19 cellular contexts compared by ENCODE assay signal in the genomic region with DNA sequence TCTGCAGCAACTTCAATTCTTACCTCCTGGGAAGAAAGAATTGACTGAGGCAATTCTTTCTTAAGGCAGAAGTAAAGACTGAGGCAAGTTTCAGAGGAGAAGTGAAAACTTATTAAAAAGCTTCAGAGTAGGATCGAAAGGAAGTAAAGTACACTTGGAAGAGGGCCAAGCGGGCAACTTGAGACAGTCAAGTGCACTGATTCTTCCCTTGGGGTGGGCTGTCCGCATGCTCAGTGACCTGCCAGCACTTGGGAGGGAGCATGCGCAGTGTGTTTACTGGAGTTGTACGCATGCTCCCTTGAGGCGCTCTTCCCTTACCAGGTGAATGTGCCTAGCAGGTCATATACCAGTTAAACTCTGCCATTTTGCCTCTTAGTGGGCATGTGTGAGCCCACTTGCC. TPM values are rescaled to one million over a fixed set of nuclear protein-coding genes. Genes with fewer than 3 reads are reported as not detected.
DNase-seq lines count a peak whose midpoint lies in the region; ATAC-seq and TF ChIP-seq lines count a peak whose summit lies in the region.
"Had no signal": no experiment of that assay in that cellular context is flagged by ENCODE, and none has a peak within 500 bp of the region (broad histone marks: within the 10 kb centered on the region; RNA-seq: fewer than 3 reads in every experiment).

No MANE protein-coding gene starts in this region.

- peaks cover 19% of the 10 kb centered on the region for H3K27me3 ChIP-seq in OCI-LY3 (ENCODE audit: low read depth, low read length)
- H3K27me3 ChIP-seq in lung (ENCODE audit: control insufficient read depth, insufficient read depth), result no peaks in the 10 kb centered on the region
- H3K27me3 ChIP-seq in gastrocnemius medialis, result peaks cover 6 to 16% (median 10%) of the 10 kb centered on the region in 3 donors
- no peaks in the 10 kb centered on the region for H3K27me3 ChIP-seq in colonic mucosa
- H3K27me3 ChIP-seq: right atrium auricular region had no signal

- no peak for TF ChIP-seq CTCF in OCI-LY3 (IDR thresholded peaks at IDR 0.05; ENCODE audit: low read depth, low read length)
- no peak for TF ChIP-seq CTCF in lung (IDR thresholded peaks at IDR 0.05; ENCODE audit: control extremely low read depth, extremely low read depth)
- no peak for TF ChIP-seq CTCF in gastrocnemius medialis (IDR thresholded peaks at IDR 0.05 in 4 of 5, conservative IDR thresholded peaks at IDR 0.05 in 1 of 5)
- no peak for TF ChIP-seq CTCF in colonic mucosa (IDR thresholded peaks at IDR 0.05)

- ATAC-seq in lung (ENCODE audit: insufficient read depth, low FRiP score), result peak; percentile 19
- ATAC-seq in GM21526 (IDR thresholded peaks at IDR 0.05; ENCODE audit: low FRiP score, unreplicated experiment), result no peak
- ATAC-seq in gastrocnemius medialis, result no peak
- ATAC-seq: activated T-cell treated with anti-CD3 and anti-CD28 coated beads, Interleukin-2, amount 50 U/mL, for 4 hours; HCT116; natural killer cell treated with Interleukin-12 subunit alpha and Interleukin-12 subunit beta and Interleukin-15 and Interleukin-18, amount 100 ng/mL, for 72 hours; stimulated activated effector memory CD8-positive, alpha-beta T cell treated with anti-CD3 and anti-CD28 coated beads, Interleukin-12 subunit alpha, Interleukin-12 subunit beta, amount 100 ng/mL, for 72 hours; T-helper 17 cell had no signal

- H3K27ac ChIP-seq in OCI-LY3 (ENCODE audit: low read length) (no peak overlapping the region), lung (ENCODE audit: low read depth in 1 of 2, low read length in 1 of 2) (no peak overlapping the region), gastrocnemius medialis (no peak overlapping the region), colonic mucosa (no peak overlapping the region)
- H3K27ac ChIP-seq: adrenal gland, right atrium auricular region had no signal

- H3K79me2 ChIP-seq in OCI-LY3 (ENCODE audit: low read length), result no peaks in the 10 kb centered on the region

- no peaks in the 10 kb centered on the region for H3K9me3 ChIP-seq in OCI-LY3 (ENCODE audit: insufficient read depth, low read length)
- H3K9me3 ChIP-seq in lung (ENCODE audit: control insufficient read depth in 2 of 2, insufficient read depth in 1 of 2, low read length in 1 of 2), result peaks cover 0 to 4% of the 10 kb centered on the region in 2 donors
- H3K9me3 ChIP-seq in gastrocnemius medialis, result no peaks in the 10 kb centered on the region
- no peaks in the 10 kb centered on the region for H3K9me3 ChIP-seq in colonic mucosa
- H3K9me3 ChIP-seq: adrenal gland had no signal

- intact Hi-C loops in gastrocnemius medialis (cut with DNase I; ENCODE audit: low total_unique reads) (no loop called here), colonic mucosa (cut with DNase I) (no loop called here)

- no peak for TF ChIP-seq POLR2A in gastrocnemius medialis (IDR thresholded peaks at IDR 0.05)

- H4K20me1 ChIP-seq in OCI-LY3 (ENCODE audit: insufficient read depth, low read length), result peaks cover 7% of the 10 kb centered on the region; the same call in 1 of the 2 replicates

- peak; percentile 71 for DNase-seq in DMS79 (lab: John Stamatoyannopoulos, UW)
- peak; percentile 88 for DNase-seq in MV-4-11 (lab: John Stamatoyannopoulos, UW)
- peak; percentile 77 for DNase-seq in lung (ENCODE audit: low spot score)
- no peak for DNase-seq in NCI-H446 treated with DMSO at 0.1 percent for 48 hours (lab: John Stamatoyannopoulos, UW)
- DNase-seq in gastrocnemius medialis, result no peak
- DNase-seq in colonic mucosa, result no peak
- DNase-seq: activated CD4-positive, alpha-beta T cell treated with anti-CD3 and anti-CD28 coated beads, Interleukin-2, amount 10 ng/mL, durations not matched to agents 24 days and 14 days; activated T-cell treated with anti-CD3 and anti-CD28 coated beads, Interleukin-2, amount 50 U/mL, for 4 hours; cerebellar nuclear complex; NCI-H1092; stimulated activated CD4-positive, alpha-beta T cell treated with anti-CD3 and anti-CD28 coated beads, Interleukin-4, amount 100 ng/mL, for 24 hours; T-helper 17 cell had no signal

- peak overlapping the region; percentile 71 for H3K4me2 ChIP-seq in OCI-LY3 (ENCODE audit: low read length)

- H3K36me3 ChIP-seq in OCI-LY3 (replicated peaks; ENCODE audit: low read depth, low read length) (no peaks in the 10 kb centered on the region), lung (ENCODE audit: control insufficient read depth in 2 of 2, insufficient read depth in 2 of 2, low read length in 2 of 2) (no peaks in the 10 kb centered on the region), gastrocnemius medialis (no peaks in the 10 kb centered on the region), colonic mucosa (no peaks in the 10 kb centered on the region)
- H3K36me3 ChIP-seq: adrenal gland, right atrium auricular region had no signal

- 42 to 66% methylated on average over 6 of the region's 6 CpGs for WGBS in lung, 2 donors

- H3K4me3 ChIP-seq in OCI-LY3 (ENCODE audit: low read length) (peak overlapping the region; percentile 58), lung (no peak overlapping the region), gastrocnemius medialis (no peak overlapping the region), colonic mucosa (no peak overlapping the region)
- H3K4me3 ChIP-seq: adrenal gland, right atrium auricular region had no signal

- H3K4me1 ChIP-seq in OCI-LY3 (ENCODE audit: low read length) (peaks cover 23% of the 10 kb centered on the region), lung (ENCODE audit: control insufficient read depth in 2 of 2, insufficient read depth in 2 of 2, low read length in 2 of 2) (no peaks in the 10 kb centered on the region), gastrocnemius medialis (no peaks in the 10 kb centered on the region), colonic mucosa (no peaks in the 10 kb centered on the region)
- H3K4me1 ChIP-seq: adrenal gland, right atrium auricular region had no signal

- peak overlapping the region; percentile 24; the same call in 1 of the 2 replicates for H3K9ac ChIP-seq in OCI-LY3 (ENCODE audit: low read length)
- H3K9ac ChIP-seq in colonic mucosa (ENCODE audit: low read depth in 2 of 2, low read length in 2 of 2), result no peak overlapping the region

- in situ Hi-C loops in gastrocnemius medialis (cut with MboI; ENCODE audit: low sequenced_read_pairs in 4 of 4), result no loop called here

- H2AFZ ChIP-seq in OCI-LY3 (ENCODE audit: low read depth, low read length), result peak overlapping the region; percentile 80; the same call in 1 of the 2 replicates

RNA-seq across cellular contexts. Expression of a gene that starts 55.3 kb away (rescaled TPM):
- total RNA-seq in lung (10 to 100 TPM in 1 of 2 donors, 1 to 10 TPM in 1; 9.7 to 17.6 TPM), gastrocnemius medialis (1 to 10 TPM in 2 of 4 donors, under 1 TPM in 2; 0.73 to 2.1 (median 1.3) TPM), colonic mucosa (1 to 10 TPM; 4.7 to 8.0 TPM)
- polyA plus RNA-seq in lung, result 1 to 10 TPM; 1.3 to 1.6 TPM

Comparison
In these comparisons a context has a peak if more than half of its experiments do, and no peak if none do; other contexts are left out.
1. DNase-seq: peak in DMS79 (single experiment), MV-4-11 (single experiment) and lung (single experiment); none in NCI-H446 treated with DMSO at 0.1 percent for 48 hours (single experiment), gastrocnemius medialis (0 of 2) and colonic mucosa (single experiment).